ENCODE assay signal across 9 cellular contexts in genomic region chr19:54439174-54439851, GRCh38. TPM values are rescaled to one million over a fixed set of nuclear protein-coding genes. Genes with fewer than 3 reads are reported as not detected.
A peak's percentile ranks its signal among the peaks of the same experiment; 100 is the strongest.
DNase-seq lines count a peak whose midpoint lies in the region; ATAC-seq and TF ChIP-seq lines count a peak whose summit lies in the region.
"Had no signal": no experiment of that assay in that cellular context is flagged by ENCODE, and none has a peak within 500 bp of the region (broad histone marks: within the 10 kb centered on the region; RNA-seq: fewer than 3 reads in every experiment).

No MANE protein-coding gene starts in this region.

- no peaks in the 10 kb centered on the region for H3K9me3 Mint-ChIP-seq in activated T-helper 17 cell treated with anti-CD3 and anti-CD28 coated beads, Interleukin-2, amount 50 U/mL, for 72 hours
- H3K9me3 Mint-ChIP-seq in stimulated activated effector memory CD8-positive, alpha-beta T cell treated with anti-CD3 and anti-CD28 coated beads, Interleukin-12 subunit alpha, Interleukin-12 subunit beta, amount 100 ng/mL, for 72 hours: no peaks in the 10 kb centered on the region
- H3K9me3 Mint-ChIP-seq in stimulated activated memory B cell treated with anti-CD40 and anti-IgM and Interleukin-4, amounts not matched to agents 10 μg/mL and 1 μg/mL and 100 μg/mL, for 72 hours: no peaks in the 10 kb centered on the region
- H3K9me3 Mint-ChIP-seq: stimulated activated naive CD8-positive, alpha-beta T cell treated with anti-CD3 and anti-CD28 coated beads, Interleukin-15, Interleukin-2, amounts not matched to agents 100 ng/mL and 50 ng/mL, for 24 hours had no signal

- no peak for TF ChIP-seq EP300 in Ishikawa (IDR thresholded peaks at IDR 0.05; ENCODE audit: borderline replicate concordance)

- peak; percentile 29 for ATAC-seq in activated T-helper 17 cell treated with anti-CD3 and anti-CD28 coated beads, Interleukin-2, amount 50 U/mL, for 72 hours (replicated peaks)
- ATAC-seq in left ventricle myocardium superior: peak; percentile 47
- peak; percentile 44 for ATAC-seq in stimulated activated effector memory CD8-positive, alpha-beta T cell treated with anti-CD3 and anti-CD28 coated beads, Interleukin-12 subunit alpha, Interleukin-12 subunit beta, amount 100 ng/mL, for 72 hours
- ATAC-seq in stimulated activated memory B cell treated with anti-CD40 and anti-IgM and Interleukin-4, amounts not matched to agents 10 μg/mL and 1 μg/mL and 100 μg/mL, for 72 hours: no peak
- ATAC-seq in omental fat pad (ENCODE audit: low FRiP score): no peak

- intact Hi-C loops in left ventricle myocardium superior (cut with micrococcal nuclease): no loop called here

- DNase-seq in C1 segment of cervical spinal cord (lab: John Stamatoyannopoulos, UW): peak in 10 of 14 donors; percentile 22 to 62 (median 42)
- DNase-seq in left ventricle myocardium superior: no peak
- DNase-seq in stimulated activated effector memory CD8-positive, alpha-beta T cell treated with anti-CD3 and anti-CD28 coated beads, Interleukin-12 subunit alpha, Interleukin-12 subunit beta, amount 100 ng/mL, for 72 hours (ENCODE audit: low spot score in 2 of 2): no peak
- DNase-seq in omental fat pad (ENCODE audit: low spot score): no peak
- DNase-seq in activated gamma-delta T cell (lab: John Stamatoyannopoulos, UW): no peak

- no peak for TF ChIP-seq CTCF in omental fat pad (IDR thresholded peaks at IDR 0.05)

- H3K4me1 Mint-ChIP-seq in activated T-helper 17 cell treated with anti-CD3 and anti-CD28 coated beads, Interleukin-2, amount 50 U/mL, for 72 hours: peaks cover 18% of the 10 kb centered on the region
- peaks cover 15% of the 10 kb centered on the region for H3K4me1 Mint-ChIP-seq in stimulated activated effector memory CD8-positive, alpha-beta T cell treated with anti-CD3 and anti-CD28 coated beads, Interleukin-12 subunit alpha, Interleukin-12 subunit beta, amount 100 ng/mL, for 72 hours
- peaks cover 27% of the 10 kb centered on the region for H3K4me1 Mint-ChIP-seq in stimulated activated memory B cell treated with anti-CD40 and anti-IgM and Interleukin-4, amounts not matched to agents 10 μg/mL and 1 μg/mL and 100 μg/mL, for 72 hours

- TF ChIP-seq RAD21 in Ishikawa (IDR thresholded peaks at IDR 0.05; ENCODE audit: low read depth): peak; percentile 48; the same call in 1 of the 2 replicates

- peaks cover 23% of the 10 kb centered on the region for H3K36me3 Mint-ChIP-seq in activated T-helper 17 cell treated with anti-CD3 and anti-CD28 coated beads, Interleukin-2, amount 50 U/mL, for 72 hours (ENCODE audit: low read depth)
- peaks cover 57% of the 10 kb centered on the region for H3K36me3 Mint-ChIP-seq in stimulated activated effector memory CD8-positive, alpha-beta T cell treated with anti-CD3 and anti-CD28 coated beads, Interleukin-12 subunit alpha, Interleukin-12 subunit beta, amount 100 ng/mL, for 72 hours
- peaks cover 30% of the 10 kb centered on the region for H3K36me3 Mint-ChIP-seq in stimulated activated memory B cell treated with anti-CD40 and anti-IgM and Interleukin-4, amounts not matched to agents 10 μg/mL and 1 μg/mL and 100 μg/mL, for 72 hours

- no peaks in the 10 kb centered on the region for H3K27me3 Mint-ChIP-seq in activated T-helper 17 cell treated with anti-CD3 and anti-CD28 coated beads, Interleukin-2, amount 50 U/mL, for 72 hours
- H3K27me3 Mint-ChIP-seq in stimulated activated memory B cell treated with anti-CD40 and anti-IgM and Interleukin-4, amounts not matched to agents 10 μg/mL and 1 μg/mL and 100 μg/mL, for 72 hours: no peaks in the 10 kb centered on the region
- H3K27me3 Mint-ChIP-seq: stimulated activated naive CD8-positive, alpha-beta T cell treated with anti-CD3 and anti-CD28 coated beads, Interleukin-15, Interleukin-2, amounts not matched to agents 100 ng/mL and 50 ng/mL, for 24 hours had no signal

- H3K27ac Mint-ChIP-seq in activated T-helper 17 cell treated with anti-CD3 and anti-CD28 coated beads, Interleukin-2, amount 50 U/mL, for 72 hours: no peak overlapping the region
- no peak overlapping the region for H3K27ac Mint-ChIP-seq in stimulated activated effector memory CD8-positive, alpha-beta T cell treated with anti-CD3 and anti-CD28 coated beads, Interleukin-12 subunit alpha, Interleukin-12 subunit beta, amount 100 ng/mL, for 72 hours
- no peak overlapping the region for H3K27ac Mint-ChIP-seq in stimulated activated memory B cell treated with anti-CD40 and anti-IgM and Interleukin-4, amounts not matched to agents 10 μg/mL and 1 μg/mL and 100 μg/mL, for 72 hours
- H3K27ac Mint-ChIP-seq: stimulated activated naive CD8-positive, alpha-beta T cell treated with anti-CD3 and anti-CD28 coated beads, Interleukin-15, Interleukin-2, amounts not matched to agents 100 ng/mL and 50 ng/mL, for 24 hours had no signal

- no peak overlapping the region for H3K4me3 Mint-ChIP-seq in activated T-helper 17 cell treated with anti-CD3 and anti-CD28 coated beads, Interleukin-2, amount 50 U/mL, for 72 hours
- no peak overlapping the region for H3K4me3 Mint-ChIP-seq in stimulated activated effector memory CD8-positive, alpha-beta T cell treated with anti-CD3 and anti-CD28 coated beads, Interleukin-12 subunit alpha, Interleukin-12 subunit beta, amount 100 ng/mL, for 72 hours
- no peak overlapping the region for H3K4me3 Mint-ChIP-seq in stimulated activated memory B cell treated with anti-CD40 and anti-IgM and Interleukin-4, amounts not matched to agents 10 μg/mL and 1 μg/mL and 100 μg/mL, for 72 hours
- H3K4me3 Mint-ChIP-seq: stimulated activated naive CD8-positive, alpha-beta T cell treated with anti-CD3 and anti-CD28 coated beads, Interleukin-15, Interleukin-2, amounts not matched to agents 100 ng/mL and 50 ng/mL, for 24 hours had no signal

TF ChIP-seq in Ishikawa, 13 proteins besides CTCF, POLR2A, EP300 and RAD21:
- TF ChIP-seq USF1 (IDR thresholded peaks at IDR 0.05) (no peak), NFIC (IDR thresholded peaks at IDR 0.05) (no peak), TEAD4 (IDR thresholded peaks at IDR 0.05) (no peak), YY1 (IDR thresholded peaks at IDR 0.05; ENCODE audit: low read depth) (no peak), TAF1 (IDR thresholded peaks at IDR 0.05; ENCODE audit: low read depth) (no peak), EGR1 (IDR thresholded peaks at IDR 0.05) (no peak), CREB1 (IDR thresholded peaks at IDR 0.05; ENCODE audit: low read depth) (no peak), ZBTB7A (IDR thresholded peaks at IDR 0.05; ENCODE audit: low read depth) (no peak), TCF12 (IDR thresholded peaks at IDR 0.05; ENCODE audit: low read depth) (no peak)
- TF ChIP-seq, protein P1, sequence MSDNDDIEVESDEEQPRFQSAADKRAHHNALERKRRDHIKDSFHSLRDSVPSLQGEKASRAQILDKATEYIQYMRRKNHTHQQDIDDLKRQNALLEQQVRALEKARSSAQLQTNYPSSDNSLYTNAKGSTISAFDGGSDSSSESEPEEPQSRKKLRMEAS (IDR thresholded peaks at IDR 0.05): no peak

RNA-seq across cellular contexts. Expression of gene LENG8, which starts 9.7 kb away (rescaled TPM):
- 100 to 1,000 TPM; 153 to 200 TPM for total RNA-seq in activated T-helper 17 cell treated with anti-CD3 and anti-CD28 coated beads, Interleukin-2, amount 50 U/mL, for 72 hours
- total RNA-seq in left ventricle myocardium superior: 69.1 TPM
- total RNA-seq in omental fat pad: 100 to 1,000 TPM in 2 of 4 donors, 10 to 100 TPM in 2; 79.5 to 160 (median 112) TPM

RNA-seq across cellular contexts. Expression of gene TTYH1, which starts 24.0 kb away (rescaled TPM):
- under 1 TPM in 1 of 2 donors, not detected in 1; 0.40 TPM for total RNA-seq in activated T-helper 17 cell treated with anti-CD3 and anti-CD28 coated beads, Interleukin-2, amount 50 U/mL, for 72 hours
- total RNA-seq in left ventricle myocardium superior (1.6 TPM), omental fat pad (under 1 TPM in 2 of 4 donors, not detected in 2; 0.28 to 0.84 TPM)

RNA-seq across cellular contexts. Expression of gene LENG9, which starts 24.3 kb away (rescaled TPM):
- total RNA-seq in activated T-helper 17 cell treated with anti-CD3 and anti-CD28 coated beads, Interleukin-2, amount 50 U/mL, for 72 hours: 1 to 10 TPM; 3.1 to 4.4 TPM
- total RNA-seq in left ventricle myocardium superior (1.4 TPM), omental fat pad (1 to 10 TPM; 6.6 to 9.1 (median 7.8) TPM)

RNA-seq across cellular contexts. Expression of gene CDC42EP5, which starts 33.8 kb away (rescaled TPM):
- not detected for total RNA-seq in activated T-helper 17 cell treated with anti-CD3 and anti-CD28 coated beads, Interleukin-2, amount 50 U/mL, for 72 hours
- total RNA-seq in left ventricle myocardium superior (11.0 TPM), omental fat pad (10 to 100 TPM; 12.1 to 24.1 (median 17.4) TPM)

Comparison
In these comparisons a context has a peak if more than half of its experiments do, and no peak if none do; other contexts are left out.
1. DNase-seq: peak in C1 segment of cervical spinal cord (10 of 14); none in left ventricle myocardium superior (single experiment), stimulated activated effector memory CD8-positive, alpha-beta T cell treated with anti-CD3 and anti-CD28 coated beads, Interleukin-12 subunit alpha, Interleukin-12 subunit beta, amount 100 ng/mL, for 72 hours (0 of 2), omental fat pad (single experiment) and activated gamma-delta T cell (single experiment).
2. ATAC-seq: peak in activated T-helper 17 cell treated with anti-CD3 and anti-CD28 coated beads, Interleukin-2, amount 50 U/mL, for 72 hours (single experiment), left ventricle myocardium superior (single experiment) and stimulated activated effector memory CD8-positive, alpha-beta T cell treated with anti-CD3 and anti-CD28 coated beads, Interleukin-12 subunit alpha, Interleukin-12 subunit beta, amount 100 ng/mL, for 72 hours (single experiment); none in stimulated activated memory B cell treated with anti-CD40 and anti-IgM and Interleukin-4, amounts not matched to agents 10 μg/mL and 1 μg/mL and 100 μg/mL, for 72 hours (single experiment) and omental fat pad (single experiment).